In genomic region chr14:90900712-90901111, GRCh38 we compare ENCODE assay signal across 13 cellular contexts.
DNase-seq lines count a peak whose midpoint lies in the region; ATAC-seq, FAIRE-seq and TF ChIP-seq lines count a peak whose summit lies in the region.
"Had no signal": no experiment of that assay in that cellular context is flagged by ENCODE, and none has a peak within 500 bp of the region (broad histone marks: within the 10 kb centered on the region; RNA-seq: fewer than 3 reads in every experiment).

No MANE protein-coding gene starts in this region.

- DNase-seq in OCI-LY7 (ENCODE audit: low spot score) (no peak), endothelial cell of umbilical vein (ENCODE audit: low read depth, low spot score) (peak; percentile 9), osteoblast (ENCODE audit: insufficient read length, low spot score, missing footprints) (no peak), posterior vena cava (ENCODE audit: low spot score) (no peak)
- DNase-seq: activated T-cell treated with anti-CD3 and anti-CD28 coated beads, Interleukin-2, amount 50 U/mL, for 1 hour; Calu3; left lung; NCI-H2107; nucleus accumbens; stimulated activated CD4-positive, alpha-beta T cell treated with anti-CD3 and anti-CD28 coated beads, Interleukin-2, amount 100 ng/mL, for 48 hours had no signal

- TF ChIP-seq POLR2A in endothelial cell of umbilical vein (IDR thresholded peaks at IDR 0.05; ENCODE audit: low read depth, low read length), result no peak

- H3K4me2 ChIP-seq in OCI-LY7 (ENCODE audit: low read length) (no peak overlapping the region), endothelial cell of umbilical vein (ENCODE audit: insufficient read depth, low read length) (no peak overlapping the region), osteoblast (ENCODE audit: insufficient read depth, low read length) (no peak overlapping the region)

- POLR2A ChIA-PET in OCI-LY7 (lab: Charles Lee) (interaction anchor here (1.4 kb wide), 1 partner anchor 273 kb away, joined by 3 read pairs; no protein-coding TSS in a partner anchor), endothelial cell of umbilical vein (lab: Charles Lee) (no interaction called here)

- H2AFZ ChIP-seq in OCI-LY7 (ENCODE audit: low read length), result no peak overlapping the region
- no peak overlapping the region for H2AFZ ChIP-seq in endothelial cell of umbilical vein (ENCODE audit: low read depth, low read length)
- H2AFZ ChIP-seq in osteoblast (ENCODE audit: low read length), result no peak overlapping the region

- no peaks in the 10 kb centered on the region for H3K9me2 ChIP-seq in OCI-LY7 (ENCODE audit: insufficient read depth, low read length)

- H4K20me1 ChIP-seq in OCI-LY7 (ENCODE audit: insufficient read depth, low read length) (no peaks in the 10 kb centered on the region), endothelial cell of umbilical vein (replicated peaks; ENCODE audit: control insufficient read depth, extremely low read depth, insufficient read depth, low read length) (no peaks in the 10 kb centered on the region), osteoblast (ENCODE audit: insufficient read depth, low read length) (no peaks in the 10 kb centered on the region)

- intact Hi-C loops in OCI-LY7 (cut with micrococcal nuclease; ENCODE audit: unreplicated experiment) (no loop called here), endothelial cell of umbilical vein (cut with micrococcal nuclease) (loop anchor here (1.0 kb wide), 1 partner anchor 140 kb away; no protein-coding TSS in a partner anchor), posterior vena cava (cut with DNase I) (loop anchor here in 1 of 2 donors (5.0 kb wide), 1 partner anchor 387 kb away; no protein-coding TSS in a partner anchor)

- ATAC-seq in GM18870 (IDR thresholded peaks at IDR 0.05; ENCODE audit: unreplicated experiment) (no peak), HG02840 (IDR thresholded peaks at IDR 0.05; ENCODE audit: low FRiP score, unreplicated experiment) (no peak)
- ATAC-seq: left lung had no signal

- no peak overlapping the region for H3K9ac ChIP-seq in endothelial cell of umbilical vein (replicated peaks; ENCODE audit: extremely low read depth, insufficient read depth, low read length)

- dilution Hi-C loops in endothelial cell of umbilical vein (cut with MboI; ENCODE audit: extremely low pct_ligation_motif_present, low sequenced_read_pairs), result loop anchor here (10.0 to 25.0 kb wide), 2 partner anchors 264 to 387 kb away; no protein-coding TSS in a partner anchor

- FAIRE-seq in G401.6 (lab: Jason Lieb, UNC), result peak; percentile 93
- no peak for FAIRE-seq in endothelial cell of umbilical vein (lab: Jason Lieb, UNC)

- H3K4me1 ChIP-seq in OCI-LY7 (ENCODE audit: insufficient read depth, low read length, poor library complexity, severe bottlenecking), result peaks cover 5% of the 10 kb centered on the region
- no peaks in the 10 kb centered on the region for H3K4me1 ChIP-seq in endothelial cell of umbilical vein (ENCODE audit: control insufficient read depth, extremely low read depth, insufficient read depth, low read length)
- no peaks in the 10 kb centered on the region for H3K4me1 ChIP-seq in osteoblast (ENCODE audit: insufficient read depth, low read length)
- H3K4me1 ChIP-seq: left lung had no signal

- H3K9me3 ChIP-seq in OCI-LY7 (ENCODE audit: low read length), result no peaks in the 10 kb centered on the region
- no peaks in the 10 kb centered on the region for H3K9me3 ChIP-seq in endothelial cell of umbilical vein (replicated peaks; ENCODE audit: control insufficient read depth, insufficient read depth, low read length)
- H3K9me3 ChIP-seq in osteoblast (ENCODE audit: low read depth, low read length), result no peaks in the 10 kb centered on the region
- H3K9me3 ChIP-seq: left lung had no signal

- H3K27me3 ChIP-seq in endothelial cell of umbilical vein (ENCODE audit: control insufficient read depth in 2 of 2, insufficient read depth in 2 of 2, low read length in 2 of 2), result no peaks in the 10 kb centered on the region
- no peaks in the 10 kb centered on the region for H3K27me3 ChIP-seq in osteoblast (ENCODE audit: insufficient read depth, low read length)
- H3K27me3 ChIP-seq: left lung had no signal

- H3K9me1 ChIP-seq in endothelial cell of umbilical vein (replicated peaks; ENCODE audit: control insufficient read depth, extremely low read depth, insufficient read depth, low read length), result no peaks in the 10 kb centered on the region

- TF ChIP-seq CTCF in OCI-LY7 (conservative IDR thresholded peaks at IDR 0.05; ENCODE audit: low read length) (peak; percentile 50), endothelial cell of umbilical vein (IDR thresholded peaks at IDR 0.05; ENCODE audit: extremely low read depth in 1 of 2, insufficient read depth in 1 of 2, low read depth in 1 of 2, low read length in 2 of 2) (no peak), osteoblast (IDR thresholded peaks at IDR 0.05; ENCODE audit: extremely low read depth, low read depth, low read length) (peak; percentile 36)

- no peak overlapping the region for H3K27ac ChIP-seq in OCI-LY7 (ENCODE audit: low read depth, low read length, poor library complexity, severe bottlenecking)
- H3K27ac ChIP-seq in endothelial cell of umbilical vein (ENCODE audit: insufficient read depth, low read depth, low read length), result no peak overlapping the region
- no peak overlapping the region for H3K27ac ChIP-seq in osteoblast (ENCODE audit: low read depth, low read length)
- H3K27ac ChIP-seq: left lung had no signal

- H3K36me3 ChIP-seq in OCI-LY7 (ENCODE audit: insufficient read depth, low read length) (peaks cover 8% of the 10 kb centered on the region; the same call in 1 of the 2 replicates), endothelial cell of umbilical vein (ENCODE audit: control insufficient read depth in 2 of 2, extremely low read depth in 1 of 2, insufficient read depth in 2 of 2, low read length in 2 of 2) (peaks cover 0 to 10% of the 10 kb centered on the region in 2 experiments), osteoblast (ENCODE audit: insufficient read depth, low read length) (no peaks in the 10 kb centered on the region)

- no peaks in the 10 kb centered on the region for H3K79me2 ChIP-seq in OCI-LY7 (ENCODE audit: insufficient read depth, low read depth, low read length)
- H3K79me2 ChIP-seq in endothelial cell of umbilical vein (ENCODE audit: control insufficient read depth, insufficient read depth, low read length), result no peaks in the 10 kb centered on the region
- H3K79me2 ChIP-seq in osteoblast (ENCODE audit: insufficient read depth, low read length), result no peaks in the 10 kb centered on the region

- CTCF ChIA-PET in OCI-LY7 (lab: Charles Lee; ENCODE audit: unreplicated experiment) (no interaction called here), endothelial cell of umbilical vein (lab: Charles Lee) (interaction anchor here (0.8 to 5.2 kb wide), 7 partner anchors 10 to 599 kb away, joined by 3 to 388 read pairs (median 14); no protein-coding TSS in a partner anchor)

- BruUV-seq in OCI-LY7 (replicated peaks; lab: Mats Ljungman, UMichigan), result no TSS peak
- no TSS peak for BruUV-seq in endothelial cell of umbilical vein (replicated peaks; lab: Mats Ljungman, UMichigan)

- H3K4me3 ChIP-seq in OCI-LY7 (ENCODE audit: low read depth, low read length, poor library complexity, severe bottlenecking), result no peak overlapping the region
- H3K4me3 ChIP-seq in endothelial cell of umbilical vein (replicated peaks in 1 of 3; ENCODE audit: insufficient read depth in 1 of 3, low read depth in 1 of 3, low read length in 3 of 3), result no peak overlapping the region
- H3K4me3 ChIP-seq in osteoblast (ENCODE audit: insufficient read depth, low read length), result no peak overlapping the region
- H3K4me3 ChIP-seq: left lung had no signal

TF ChIP-seq in endothelial cell of umbilical vein, 7 proteins besides CTCF, POLR2A, EP300 and RAD21:
- TF ChIP-seq EZH2 (IDR thresholded peaks at IDR 0.05; ENCODE audit: borderline replicate concordance, low read depth, low read length, severe bottlenecking) (no peak), FOS (IDR thresholded peaks at IDR 0.05; ENCODE audit: borderline replicate concordance, insufficient read depth, low read length) (no peak), MYC (IDR thresholded peaks at IDR 0.05; ENCODE audit: low read depth, low read length) (no peak), GATA2 (IDR thresholded peaks at IDR 0.05; ENCODE audit: insufficient read depth, insufficient read length, low read depth, low read length) (no peak), JUN (IDR thresholded peaks at IDR 0.05; ENCODE audit: borderline replicate concordance, insufficient read depth, insufficient read length, low read depth) (no peak), POLR2AphosphoS5 (IDR thresholded peaks at IDR 0.05; ENCODE audit: insufficient read depth, low read depth, low read length) (no peak)
- TF ChIP-seq, protein P1, sequence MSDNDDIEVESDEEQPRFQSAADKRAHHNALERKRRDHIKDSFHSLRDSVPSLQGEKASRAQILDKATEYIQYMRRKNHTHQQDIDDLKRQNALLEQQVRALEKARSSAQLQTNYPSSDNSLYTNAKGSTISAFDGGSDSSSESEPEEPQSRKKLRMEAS (IDR thresholded peaks at IDR 0.05; ENCODE audit: insufficient read depth, insufficient read length), result no peak

Comparison
In these comparisons a context has a peak if more than half of its experiments do, and no peak if none do; other contexts are left out.
1. CTCF ChIP-seq: peak in OCI-LY7 (single experiment) and osteoblast (single experiment); none in endothelial cell of umbilical vein (0 of 2).